25 cellular contexts compared by ENCODE assay signal in genomic region chrX:75115707-75116413, GRCh38. TPM values are rescaled to one million over a fixed set of nuclear protein-coding genes. Genes with fewer than 3 reads are reported as not detected.
DNase-seq lines count a peak whose midpoint lies in the region; ATAC-seq, FAIRE-seq and TF ChIP-seq lines count a peak whose summit lies in the region.
"Had no signal": no experiment of that assay in that cellular context is flagged by ENCODE, and none has a peak within 500 bp of the region (broad histone marks: within the 10 kb centered on the region; RNA-seq: fewer than 3 reads in every experiment).

No MANE protein-coding gene starts in this region.

- peaks cover 12% of the 10 kb centered on the region for H3K36me3 ChIP-seq in HUES64 (ENCODE audit: insufficient read depth, low read length)
- no peaks in the 10 kb centered on the region; a peak in 1 of 8 replicates for H3K36me3 ChIP-seq in H1 (ENCODE audit: control insufficient read depth in 2 of 4, insufficient read depth in 4 of 4, low read length in 3 of 4)
- H3K36me3 ChIP-seq in mesendoderm (ENCODE audit: control insufficient read depth, insufficient read depth, low read length), result no peaks in the 10 kb centered on the region
- H3K36me3 ChIP-seq: SJSA1 had no signal

- H2BK12ac ChIP-seq in H1 (ENCODE audit: low read depth, low read length), result no peak overlapping the region

- H4K20me1 ChIP-seq in H1 (replicated peaks in 1 of 2; ENCODE audit: control insufficient read depth in 1 of 2, insufficient read depth in 2 of 2, low read length in 2 of 2), result no peaks in the 10 kb centered on the region

- H3K9ac ChIP-seq in HUES64 (ENCODE audit: low read depth, low read length), result peak overlapping the region; percentile 26; the same call in 1 of the 2 replicates
- H3K9ac ChIP-seq in H1 (replicated peaks in 1 of 4; ENCODE audit: extremely low read depth in 1 of 4, low read depth in 3 of 4, low read length in 3 of 4), result no peak overlapping the region
- no peak overlapping the region for H3K9ac ChIP-seq in mesendoderm (ENCODE audit: low read length)
- H3K9ac ChIP-seq: BLaER1 treated with 17β-estradiol and CSF1 and Interleukin-3, amounts not matched to agents 10 nM and 100 nM; KMS-11 had no signal

- H3K79me1 ChIP-seq in H1 (ENCODE audit: low read depth, low read length), result no peaks in the 10 kb centered on the region
- H3K79me1 ChIP-seq in mesendoderm (ENCODE audit: low read length), result no peaks in the 10 kb centered on the region

- H3K4me1 ChIP-seq in HUES64 (ENCODE audit: insufficient read depth, low read length) (peaks cover 16% of the 10 kb centered on the region), H1 (replicated peaks in 1 of 4; ENCODE audit: control insufficient read depth in 3 of 4, insufficient read depth in 4 of 4, low read length in 3 of 4) (peaks cover 3 to 5% (median 4%) of the 10 kb centered on the region in 4 experiments; a peak in 4 of 7 replicates), mesendoderm (ENCODE audit: control insufficient read depth, low read depth, low read length) (peaks cover 2% of the 10 kb centered on the region)
- H3K4me1 ChIP-seq: BLaER1 treated with 17β-estradiol and CSF1 and Interleukin-3, amounts not matched to agents 10 nM and 100 nM; SJSA1 had no signal

- H3K79me2 ChIP-seq in H1 (ENCODE audit: control insufficient read depth in 1 of 2, insufficient read depth in 2 of 2, low read length in 2 of 2), result no peaks in the 10 kb centered on the region; a peak in 1 of 4 replicates
- no peaks in the 10 kb centered on the region for H3K79me2 ChIP-seq in mesendoderm (ENCODE audit: control insufficient read depth, insufficient read depth, low read length)

- no peak overlapping the region for H3K4me3 ChIP-seq in HUES64 (ENCODE audit: low read length)
- H3K4me3 ChIP-seq in H1 (ENCODE audit: extremely low read depth in 1 of 4, insufficient read depth in 2 of 4, low read depth in 3 of 4, low read length in 4 of 4), result no peak overlapping the region
- H3K4me3 ChIP-seq in mesendoderm (ENCODE audit: low read length), result no peak overlapping the region
- H3K4me3 ChIP-seq: BLaER1 treated with 17β-estradiol and CSF1 and Interleukin-3, amounts not matched to agents 10 nM and 100 nM; SJSA1 had no signal

- H3K9me3 ChIP-seq in HUES64 (ENCODE audit: insufficient read depth, low read depth, low read length) (no peaks in the 10 kb centered on the region), H1 (ENCODE audit: insufficient read depth in 2 of 2, low read depth in 1 of 2, low read length in 1 of 2) (no peaks in the 10 kb centered on the region)
- H3K9me3 ChIP-seq: SJSA1 had no signal

- no peak for ATAC-seq in HG02938 (IDR thresholded peaks at IDR 0.05; ENCODE audit: unreplicated experiment)
- ATAC-seq: T-cell had no signal

- no peak overlapping the region for H2BK15ac ChIP-seq in H1 (ENCODE audit: low read length)
- H2BK15ac ChIP-seq in mesendoderm (replicated peaks; ENCODE audit: low read depth), result peak overlapping the region; percentile 57

- H2BK20ac ChIP-seq in H1 (ENCODE audit: low read length), result no peak overlapping the region

- H3K18ac ChIP-seq in H1 (ENCODE audit: extremely low read depth, low read length) (no peak overlapping the region), mesendoderm (ENCODE audit: low read length) (peak overlapping the region; percentile 84)

- TF ChIP-seq CTCF in H1 (IDR thresholded peaks at IDR 0.05; ENCODE audit: control extremely low read depth in 1 of 3, insufficient read depth in 1 of 3, low read depth in 1 of 3, low read length in 3 of 3), result no peak

- CTCF ChIA-PET in H1 (lab: Charles Lee; ENCODE audit: partially characterized antibody), result interaction anchor here (0.6 kb wide), 1 partner anchor 215 kb away, joined by 3 read pairs; no protein-coding TSS in a partner anchor

- H4K91ac ChIP-seq in H1 (replicated peaks; ENCODE audit: insufficient read length, low read length), result no peak overlapping the region

- FAIRE-seq in GM18507 (lab: Jason Lieb, UNC), result peak; percentile 49
- no peak for FAIRE-seq in H1 (lab: Jason Lieb, UNC)
- FAIRE-seq: A204.1, D721Med, GM12892 had no signal

- no peak overlapping the region for H3K14ac ChIP-seq in H1 (ENCODE audit: insufficient read length)

- no peak overlapping the region for H2AFZ ChIP-seq in H1 (ENCODE audit: low read length)

- WGBS in HUES64, result 19% methylated on average over 4 of the region's 5 CpGs
- WGBS in H1 (ENCODE audit: extremely low coverage in 1 of 2, insufficient coverage in 1 of 2, insufficient read length in 1 of 2, insufficient replicate concordance in 2 of 2, low coverage in 1 of 2, low lambda C conversion rate in 2 of 2, missing lambda C conversion rate in 1 of 2), 2 experiments, result 42% methylated on average over 4 of the region's 5 CpGs; no CpG with 5 or more reads in 1 of the 2 experiments
- WGBS in mesendoderm (ENCODE audit: extremely low coverage, insufficient coverage, low lambda C conversion rate), result no CpG with 5 or more reads among the region's 5 CpGs

- H4K8ac ChIP-seq in H1 (ENCODE audit: extremely low read depth, insufficient read depth, low read length), result no peak overlapping the region
- no peak overlapping the region for H4K8ac ChIP-seq in mesendoderm (ENCODE audit: low read depth, low read length)

- H4K5ac ChIP-seq in H1 (ENCODE audit: insufficient read length, low read depth, low read length), result no peak overlapping the region
- H4K5ac ChIP-seq in mesendoderm (ENCODE audit: low read length), result no peak overlapping the region

- H3K23me2 ChIP-seq in H1 (ENCODE audit: low read depth, low read length), result no peaks in the 10 kb centered on the region

- TF ChIP-seq EP300 in H1 (IDR thresholded peaks at IDR 0.05; ENCODE audit: borderline replicate concordance in 1 of 2, low read depth in 2 of 2, low read length in 2 of 2), result no peak

- DNase-seq in GM18507 (ENCODE audit: extremely low spot score, insufficient read length, low read depth) (no peak), H1 (ENCODE audit: low read depth in 1 of 2, low spot score in 2 of 2) (no peak), mesendoderm (peak; percentile 75), NCI-H82 treated with DMSO at 0.1 percent for 48 hours (lab: John Stamatoyannopoulos, UW; ENCODE audit: unreplicated experiment) (no peak), cerebellum (ENCODE audit: low spot score) (no peak)
- DNase-seq: CD4-positive, alpha-beta T cell; GF-D8; GOT3; IMR-90; MM.1S; NCI-H2029; NCI-H446; NCI-H526; NCI-H82; Right ventricle myocardium superior; RPMI8226; T-cell had no signal

- H3K4me2 ChIP-seq in H1 (ENCODE audit: insufficient read depth in 1 of 2, low read depth in 2 of 2, low read length in 2 of 2) (peak overlapping the region in 1 of 2 experiments; percentile 11; a peak in 2 of 4 replicates), mesendoderm (ENCODE audit: low read length) (no peak overlapping the region)
- H3K4me2 ChIP-seq: BLaER1 treated with 17β-estradiol and CSF1 and Interleukin-3, amounts not matched to agents 10 nM and 100 nM; KMS-11 had no signal

- POLR2A ChIA-PET in H1 (lab: Charles Lee; ENCODE audit: partially characterized antibody), result no interaction called here

- H3K27me3 ChIP-seq in HUES64 (ENCODE audit: insufficient read depth, low read length) (no peaks in the 10 kb centered on the region), H1 (replicated peaks in 1 of 4; ENCODE audit: control insufficient read depth in 3 of 4, extremely low read depth in 1 of 4, insufficient read depth in 3 of 4, low read length in 3 of 4) (no peaks in the 10 kb centered on the region), mesendoderm (ENCODE audit: insufficient read depth, low read length, poor library complexity) (no peaks in the 10 kb centered on the region)
- H3K27me3 ChIP-seq: SJSA1 had no signal

- peak overlapping the region; percentile 93; the same call in 1 of the 2 replicates for H3K27ac ChIP-seq in HUES64 (ENCODE audit: low read depth, low read length)
- peak overlapping the region; percentile 52; the same call in 1 of the 2 replicates for H3K27ac ChIP-seq in H1 (ENCODE audit: low read depth, low read length)
- H3K27ac ChIP-seq in mesendoderm (ENCODE audit: low read depth, low read length), result peak overlapping the region; percentile 57
- H3K27ac ChIP-seq: BLaER1 treated with 17β-estradiol and CSF1 and Interleukin-3, amounts not matched to agents 10 nM and 100 nM; KMS-11; SJSA1 had no signal

- H3K4ac ChIP-seq in H1 (replicated peaks; ENCODE audit: insufficient read length, low read depth, low read length) (no peak overlapping the region), mesendoderm (ENCODE audit: low read depth, low read length) (no peak overlapping the region)

- H2AK5ac ChIP-seq in H1 (ENCODE audit: low read depth, low read length) (no peak overlapping the region), mesendoderm (ENCODE audit: low read length) (no peak overlapping the region)

- H3K23ac ChIP-seq in H1 (ENCODE audit: insufficient read length), result no peak overlapping the region
- H3K23ac ChIP-seq in mesendoderm (ENCODE audit: low read length), result no peak overlapping the region

- H2BK120ac ChIP-seq in H1 (replicated peaks; ENCODE audit: low read depth, low read length) (no peak overlapping the region), mesendoderm (ENCODE audit: low read depth, low read length) (no peak overlapping the region)

- no peak overlapping the region for H3K56ac ChIP-seq in H1 (replicated peaks; ENCODE audit: insufficient read length, low read depth, low read length)
- no peak overlapping the region for H3K56ac ChIP-seq in mesendoderm (ENCODE audit: low read length)

- H2BK5ac ChIP-seq in H1 (ENCODE audit: low read depth, low read length) (no peak overlapping the region), mesendoderm (ENCODE audit: low read length) (no peak overlapping the region)

- no peak for TF ChIP-seq POLR2A in H1 (IDR thresholded peaks at IDR 0.05; ENCODE audit: control extremely low read depth in 1 of 2, low read depth in 2 of 2, low read length in 2 of 2)

- TF ChIP-seq RAD21 in H1 (IDR thresholded peaks at IDR 0.05 in 1 of 2, conservative IDR thresholded peaks at IDR 0.05 in 1 of 2; ENCODE audit: low read depth in 2 of 2, low read length in 2 of 2), result no peak

TF ChIP-seq in H1, 55 proteins besides CTCF, POLR2A, EP300 and RAD21 (continues in another document):
- TF ChIP-seq MAFK (IDR thresholded peaks at IDR 0.05; ENCODE audit: low read depth, low read length), result peak; percentile 64
- peak; percentile 85 for TF ChIP-seq BACH1 (IDR thresholded peaks at IDR 0.05; ENCODE audit: low read length)
- TF ChIP-seq RXRA (IDR thresholded peaks at IDR 0.05; ENCODE audit: insufficient read depth, low read depth, low read length), result no peak

RNA-seq across cellular contexts. Expression of gene ABCB7, which starts 40.2 kb away (rescaled TPM):
- polyA plus RNA-seq in HUES64 (2013, experiment 1 of 2), result 18.9 TPM
- 24.5 TPM for polyA plus RNA-seq in HUES64 (2013, experiment 2 of 2)
- 40.7 and 43.3 TPM in 2 replicates for total RNA-seq in H1 (2021; fragmentation: NEBNext Ultra II Directional; extraction: Animal tissue kit (Norgen Biotek cat#: 25700))
- 23.9 and 24.3 TPM in 2 replicates for polyA plus RNA-seq in H1 (2011; rRNA removed)
- 24.3 TPM for polyA plus RNA-seq in H1 (2011; cell fraction: cytosol; rRNA removed)
- 23.1 TPM for polyA plus RNA-seq in H1 (2011; cell fraction: nucleus; rRNA removed)
- polyA plus RNA-seq in H1 (2012, experiment 1 of 2), result 28.6 to 38.3 TPM (median 31.4 TPM) in 4 replicates
- 2.9 TPM for polyA plus RNA-seq in H1 (2012, experiment 2 of 2)
- 25.3 TPM for polyA plus RNA-seq in H1 (2013, experiment 1 of 2)
- 24.8 TPM for polyA plus RNA-seq in H1 (2013, experiment 2 of 2)
- 39.4 and 54.0 TPM in 2 replicates for polyA minus RNA-seq in H1 (2011; rRNA and poly(A)+ RNA removed)
- polyA minus RNA-seq in H1 (2011; cell fraction: cytosol; rRNA and poly(A)+ RNA removed), result 17.2 TPM
- 33.0 TPM for polyA minus RNA-seq in H1 (2011; cell fraction: nucleus; rRNA and poly(A)+ RNA removed)
- 25.1 TPM for polyA plus RNA-seq in mesendoderm (2013, experiment 1 of 2)
- 24.6 TPM for polyA plus RNA-seq in mesendoderm (2013, experiment 2 of 2)
- 24.2 TPM for total RNA-seq in cerebellum
